9 cellular contexts compared by ENCODE assay signal in genomic region chr16:47459603-47460002, GRCh38. TPM values are rescaled to one million over a fixed set of nuclear protein-coding genes. Genes with fewer than 3 reads are reported as not detected.
DNase-seq lines count a peak whose midpoint lies in the region; ATAC-seq and TF ChIP-seq lines count a peak whose summit lies in the region.
"Had no signal": no experiment of that assay in that cellular context is flagged by ENCODE, and none has a peak within 500 bp of the region (broad histone marks: within the 10 kb centered on the region; RNA-seq: fewer than 3 reads in every experiment).

No MANE protein-coding gene starts in this region.

- peak overlapping the region; percentile 91 to 95 for H3K4me3 Mint-ChIP-seq in activated T-cell treated with anti-CD3 and anti-CD28 coated beads, Interleukin-2, amount 50 U/mL, for 72 hours
- peak overlapping the region; percentile 86 for H3K4me3 Mint-ChIP-seq in activated T-helper 17 cell treated with anti-CD3 and anti-CD28 coated beads, Interleukin-2, amount 50 U/mL, for 72 hours

- peak overlapping the region; percentile 92 for H3K27ac Mint-ChIP-seq in activated T-cell treated with anti-CD3 and anti-CD28 coated beads, Interleukin-2, amount 50 U/mL, for 72 hours
- H3K27ac Mint-ChIP-seq in activated T-helper 17 cell treated with anti-CD3 and anti-CD28 coated beads, Interleukin-2, amount 50 U/mL, for 72 hours: peak overlapping the region; percentile 89

- no peak for TF ChIP-seq POLR2A in testis (IDR thresholded peaks at IDR 0.05)

- H3K9me3 ChIP-seq in left lung (no peaks in the 10 kb centered on the region), testis (no peaks in the 10 kb centered on the region)

- ATAC-seq in activated T-cell treated with anti-CD3 and anti-CD28 coated beads, Interleukin-2, amount 50 U/mL, for 72 hours (replicated peaks in 1 of 2): no peak
- ATAC-seq in activated T-helper 17 cell treated with anti-CD3 and anti-CD28 coated beads, Interleukin-2, amount 50 U/mL, for 72 hours (replicated peaks): no peak
- no peak for ATAC-seq in left lung

- H3K27ac ChIP-seq in left lung (peak overlapping the region in 1 of 2 donors; percentile 100), testis (peak overlapping the region; percentile 96 to 98)

- H3K9me3 Mint-ChIP-seq in activated T-cell treated with anti-CD3 and anti-CD28 coated beads, Interleukin-2, amount 50 U/mL, for 72 hours: no peaks in the 10 kb centered on the region
- no peaks in the 10 kb centered on the region for H3K9me3 Mint-ChIP-seq in activated T-helper 17 cell treated with anti-CD3 and anti-CD28 coated beads, Interleukin-2, amount 50 U/mL, for 72 hours

- H3K36me3 Mint-ChIP-seq in activated T-cell treated with anti-CD3 and anti-CD28 coated beads, Interleukin-2, amount 50 U/mL, for 72 hours (ENCODE audit: insufficient read depth in 2 of 2): peaks cover 6 to 19% of the 10 kb centered on the region in 2 donors
- peaks cover 40% of the 10 kb centered on the region for H3K36me3 Mint-ChIP-seq in activated T-helper 17 cell treated with anti-CD3 and anti-CD28 coated beads, Interleukin-2, amount 50 U/mL, for 72 hours (ENCODE audit: low read depth)

- peaks cover 49% of the 10 kb centered on the region for H3K4me1 Mint-ChIP-seq in activated T-cell treated with anti-CD3 and anti-CD28 coated beads, Interleukin-2, amount 50 U/mL, for 72 hours (ENCODE audit: low read depth)
- peaks cover 25% of the 10 kb centered on the region for H3K4me1 Mint-ChIP-seq in activated T-helper 17 cell treated with anti-CD3 and anti-CD28 coated beads, Interleukin-2, amount 50 U/mL, for 72 hours

- peak overlapping the region; percentile 89 to 91 for H3K4me3 ChIP-seq in left lung
- peak overlapping the region in 1 of 2 donors; percentile 98 for H3K4me3 ChIP-seq in testis

- TF ChIP-seq CTCF in left lung (IDR thresholded peaks at IDR 0.05) (no peak), testis (IDR thresholded peaks at IDR 0.05) (no peak)

- H3K4me1 ChIP-seq in left lung: peaks cover 14 to 39% of the 10 kb centered on the region in 2 donors
- peaks cover 37% of the 10 kb centered on the region for H3K4me1 ChIP-seq in testis

- no peak for DNase-seq in activated T-cell treated with anti-CD3 and anti-CD28 coated beads, Interleukin-2, amount 50 U/mL, for 72 hours
- DNase-seq in activated T-cell treated with anti-CD3 and anti-CD28 coated beads, Interleukin-2, amount 50 U/mL, for 1 hour: no peak
- DNase-seq in left lung: no peak
- DNase-seq in testis: no peak
- no peak for DNase-seq in NCI-H82 (lab: John Stamatoyannopoulos, UW)
- no peak for DNase-seq in MV-4-11 (lab: John Stamatoyannopoulos, UW)
- no peak for DNase-seq in stimulated activated CD4-positive, alpha-beta T cell treated with anti-CD3 and anti-CD28 coated beads, Interleukin-12 subunit alpha, Interleukin-12 subunit beta, amount 100 ng/mL, for 4 hours
- DNase-seq: activated CD4-positive, alpha-beta T cell treated with anti-CD3 and anti-CD28 coated beads, Interleukin-2, amount 50 U/mL, for 48 hours had no signal

- H3K36me3 ChIP-seq in left lung (peaks cover 0 to 28% of the 10 kb centered on the region in 2 donors), testis (ENCODE audit: low read depth, missing control alignments) (no peaks in the 10 kb centered on the region)

- 53 to 67% methylated on average over 1 of the region's 1 CpG for WGBS in testis, 2 donors

- intact Hi-C loops in left lung (cut with DNase I) (no loop called here), testis (cut with DNase I; ENCODE audit: low total_unique reads) (no loop called here)

- no peaks in the 10 kb centered on the region for H3K27me3 Mint-ChIP-seq in activated T-cell treated with anti-CD3 and anti-CD28 coated beads, Interleukin-2, amount 50 U/mL, for 72 hours (ENCODE audit: low read depth)
- H3K27me3 Mint-ChIP-seq in activated T-helper 17 cell treated with anti-CD3 and anti-CD28 coated beads, Interleukin-2, amount 50 U/mL, for 72 hours: no peaks in the 10 kb centered on the region

- H3K27me3 ChIP-seq in left lung (no peaks in the 10 kb centered on the region), testis (no peaks in the 10 kb centered on the region)

RNA-seq across cellular contexts. Expression of gene ITFG1, which starts 1.3 kb away (rescaled TPM):
- total RNA-seq in activated T-cell treated with anti-CD3 and anti-CD28 coated beads, Interleukin-2, amount 50 U/mL, for 72 hours: 10 to 100 TPM; 23.4 to 27.3 TPM
- 10 to 100 TPM in 1 of 2 donors, 1 to 10 TPM in 1; 8.4 to 15.3 TPM for total RNA-seq in activated T-helper 17 cell treated with anti-CD3 and anti-CD28 coated beads, Interleukin-2, amount 50 U/mL, for 72 hours
- total RNA-seq in left lung (10 to 100 TPM; 66.8 to 68.4 TPM), testis (100 to 1,000 TPM; 121 to 130 TPM)
- polyA plus RNA-seq in testis (ENCODE audit: insufficient read depth, low read depth, low replicate concordance): 94.7 TPM

RNA-seq across cellular contexts. Expression of gene PHKB, which starts 1.5 kb away (rescaled TPM):
- total RNA-seq in activated T-cell treated with anti-CD3 and anti-CD28 coated beads, Interleukin-2, amount 50 U/mL, for 72 hours: 10 to 100 TPM; 28.5 to 39.5 TPM
- 10 to 100 TPM; 22.4 to 32.2 TPM for total RNA-seq in activated T-helper 17 cell treated with anti-CD3 and anti-CD28 coated beads, Interleukin-2, amount 50 U/mL, for 72 hours
- total RNA-seq in left lung: 10 to 100 TPM; 88.8 to 92.0 TPM
- 100 to 1,000 TPM; 136 to 168 TPM for total RNA-seq in testis
- 66.7 TPM for polyA plus RNA-seq in testis (ENCODE audit: insufficient read depth, low read depth, low replicate concordance)
